4 cellular contexts compared by ENCODE assay signal in genomic region chr4:7733201-7733600, GRCh38.
"Had no signal": no experiment of that assay in that cellular context is flagged by ENCODE, and none has a peak within 500 bp of the region (broad histone marks: within the 10 kb centered on the region; RNA-seq: fewer than 3 reads in every experiment).

No MANE protein-coding gene starts in this region.

- H3K27ac Mint-ChIP-seq: GM23338 had no signal

- DNase-seq: H9, HCEC 1CT, IMR-90 had no signal

- H3K4me3 Mint-ChIP-seq: GM23338, H9 had no signal

- H3K9me3 Mint-ChIP-seq: GM23338, H9 had no signal

- H3K4me3 ChIP-seq: GM23338 had no signal

- H3K4me1 Mint-ChIP-seq: GM23338 had no signal
